In genomic region chr2:182245963-182246362, GRCh38 we compare ENCODE assay signal across 20 cellular contexts.
A peak's percentile ranks its signal among the peaks of the same experiment; 100 is the strongest.
DNase-seq lines count a peak whose midpoint lies in the region; ATAC-seq, FAIRE-seq and TF ChIP-seq lines count a peak whose summit lies in the region.
"Had no signal": no experiment of that assay in that cellular context is flagged by ENCODE, and none has a peak within 500 bp of the region (broad histone marks: within the 10 kb centered on the region; RNA-seq: fewer than 3 reads in every experiment).

No MANE protein-coding gene starts in this region.

- H3K9me3 Mint-ChIP-seq in osteocyte (ENCODE audit: unreplicated experiment) = peaks cover 9% of the 10 kb centered on the region
- H3K9me3 Mint-ChIP-seq: activated T-cell treated with anti-CD3 and anti-CD28 coated beads, Interleukin-2, amount 50 U/mL, for 24 hours had no signal

- H3K27ac ChIP-seq in epithelial cell of prostate = no peak overlapping the region
- H3K27ac ChIP-seq: brain microvascular endothelial cell, right lobe of liver, SK-N-MC, suprapubic skin had no signal

- no peak for TF ChIP-seq CTCF in osteocyte (IDR thresholded peaks at IDR 0.05)

- no peaks in the 10 kb centered on the region for H3K27me3 Mint-ChIP-seq in osteocyte (ENCODE audit: unreplicated experiment)

- H3K4me1 Mint-ChIP-seq in osteocyte (ENCODE audit: unreplicated experiment) = peaks cover 8% of the 10 kb centered on the region

- no peak for TF ChIP-seq POLR2A in H54 (IDR thresholded peaks at IDR 0.05; ENCODE audit: low read depth, low read length)

- H3K36me3 Mint-ChIP-seq in osteocyte (ENCODE audit: unreplicated experiment) = no peaks in the 10 kb centered on the region
- H3K36me3 Mint-ChIP-seq: activated naive CD8-positive, alpha-beta T cell had no signal

- no peak overlapping the region for H3K27ac Mint-ChIP-seq in osteocyte (ENCODE audit: unreplicated experiment)
- H3K27ac Mint-ChIP-seq: activated naive CD8-positive, alpha-beta T cell; activated T-cell treated with anti-CD3 and anti-CD28 coated beads, Interleukin-2, amount 50 U/mL, for 24 hours had no signal

- no peak overlapping the region for H3K4me3 Mint-ChIP-seq in osteocyte (ENCODE audit: unreplicated experiment)
- H3K4me3 Mint-ChIP-seq: activated naive CD8-positive, alpha-beta T cell; activated T-cell treated with anti-CD3 and anti-CD28 coated beads, Interleukin-2, amount 50 U/mL, for 24 hours had no signal

- ATAC-seq in GM18858 (IDR thresholded peaks at IDR 0.05; ENCODE audit: unreplicated experiment) = peak; percentile 72
- ATAC-seq in HG03159 (IDR thresholded peaks at IDR 0.05; ENCODE audit: unreplicated experiment) = peak; percentile 68
- ATAC-seq in GM21717 (IDR thresholded peaks at IDR 0.05; ENCODE audit: unreplicated experiment) = no peak
- ATAC-seq: right lobe of liver had no signal

- DNase-seq in H54 (ENCODE audit: insufficient read length, low spot score) (no peak), epithelial cell of prostate (ENCODE audit: low read depth, low spot score) (peak; percentile 16), osteocyte (ENCODE audit: extremely low spot score, unreplicated experiment) (no peak), NCI-H2081 treated with DMSO at 0.1 percent for 48 hours (lab: John Stamatoyannopoulos, UW) (no peak)
- DNase-seq in activated CD4-positive, alpha-beta T cell treated with anti-CD3 and anti-CD28 coated beads for 4 hours = no peak
- DNase-seq: activated T-cell treated with anti-CD3 and anti-CD28 coated beads, Interleukin-2, amount 50 U/mL, for 24 hours; brain microvascular endothelial cell; Calu3; GDM1; hippocampal formation; Karpas-422; midbrain; NCI-H1694 treated with DMSO at 0.1 percent for 48 hours; right lobe of liver had no signal

- peak; percentile 94 for FAIRE-seq in H54 (lab: Jason Lieb, UNC)
